Comparison of ENCODE assay signal across 16 cellular contexts in genomic region chr20:33702861-33703260, GRCh38. TPM values are rescaled to one million over a fixed set of nuclear protein-coding genes. Genes with fewer than 3 reads are reported as not detected.
DNase-seq lines count a peak whose midpoint lies in the region; TF ChIP-seq lines count a peak whose summit lies in the region.
"Had no signal": no experiment of that assay in that cellular context is flagged by ENCODE, and none has a peak within 500 bp of the region (broad histone marks: within the 10 kb centered on the region; RNA-seq: fewer than 3 reads in every experiment).

No MANE protein-coding gene starts in this region.

- in situ Hi-C loops in brain microvascular endothelial cell (cut with HindIII; ENCODE audit: low pct_ligation_motif_present, low sequenced_read_pairs), result no loop called here

- DNase-seq in DMS 273 (lab: John Stamatoyannopoulos, UW; ENCODE audit: unreplicated experiment), result peak; percentile 99
- peak; percentile 99 for DNase-seq in NCI-H2171 treated with DMSO at 0.1 percent for 48 hours (lab: John Stamatoyannopoulos, UW)
- DNase-seq in cerebellar cortex (ENCODE audit: low spot score), result peak; percentile 96
- DNase-seq in myocyte (ENCODE audit: low read depth), result peak; percentile 83
- DNase-seq in activated CD4-positive, alpha-beta T cell treated with anti-CD3 and anti-CD28 coated beads, Interleukin-2, amount 50 U/mL, for 48 hours, result no peak
- DNase-seq in brain microvascular endothelial cell, result no peak
- no peak for DNase-seq in HCEC 1CT
- no peak for DNase-seq in stimulated activated naive CD4-positive, alpha-beta T cell (lab: John Stamatoyannopoulos, UW)
- DNase-seq: effector memory CD8-positive, alpha-beta T cell; IMR-90; mesenchymal stem cell; MV-4-11; NCI-H748 treated with DMSO at 0.1 percent for 48 hours; SJCRH30; spleen had no signal

- H3K36me3 ChIP-seq in brain microvascular endothelial cell (replicated peaks), result no peaks in the 10 kb centered on the region
- H3K36me3 ChIP-seq: breast epithelium had no signal

- no peaks in the 10 kb centered on the region for H3K27me3 ChIP-seq in brain microvascular endothelial cell (replicated peaks)
- H3K27me3 ChIP-seq: breast epithelium, SJCRH30, spleen had no signal

- H3K4me3 ChIP-seq in brain microvascular endothelial cell (ENCODE audit: low read depth, low read length), result no peak overlapping the region
- H3K4me3 ChIP-seq: breast epithelium, SJCRH30, spleen had no signal

- no peak overlapping the region for H3K27ac ChIP-seq in brain microvascular endothelial cell
- H3K27ac ChIP-seq: breast epithelium, SJCRH30, spleen had no signal

- TF ChIP-seq CTCF in brain microvascular endothelial cell (IDR thresholded peaks at IDR 0.05; ENCODE audit: low read depth, low read length, missing control alignments), result no peak

RNA-seq across cellular contexts. Expression of gene E2F1, which starts 16.7 kb away (rescaled TPM):
- 4.3 and 6.0 TPM in 2 replicates for total RNA-seq in myocyte
- polyA plus RNA-seq in myocyte (2012), result 3.8 TPM

RNA-seq across cellular contexts. Expression of gene PXMP4, which starts 17.2 kb away (rescaled TPM):
- 4.8 and 6.4 TPM in 2 replicates for total RNA-seq in myocyte
- 8.6 TPM for polyA plus RNA-seq in myocyte (2012)

RNA-seq across cellular contexts. Expression of gene NECAB3, which starts 28.6 kb away (rescaled TPM):
- total RNA-seq in myocyte, result 186 and 221 TPM in 2 replicates
- polyA plus RNA-seq in myocyte (2012), result 62.3 TPM

RNA-seq across cellular contexts. Expression of gene ZNF341, which starts 28.9 kb away (rescaled TPM):
- total RNA-seq in myocyte, result 1.8 and 2.0 TPM in 2 replicates
- polyA plus RNA-seq in myocyte (2012), result 2.4 TPM

RNA-seq across cellular contexts. Expression of gene ACTL10, which starts 36.1 kb away (rescaled TPM):
- total RNA-seq in myocyte, result 0.10 TPM in 1 of 2 replicates, not detected in the other
- 0.52 TPM for polyA plus RNA-seq in myocyte (2012)

Comparison
In these comparisons a context has a peak if more than half of its experiments do, and no peak if none do; other contexts are left out.
1. DNase-seq: peak in DMS 273 (single experiment), NCI-H2171 treated with DMSO at 0.1 percent for 48 hours (single experiment), cerebellar cortex (single experiment) and myocyte (single experiment); none in activated CD4-positive, alpha-beta T cell treated with anti-CD3 and anti-CD28 coated beads, Interleukin-2, amount 50 U/mL, for 48 hours (0 of 2), brain microvascular endothelial cell (single experiment), HCEC 1CT (single experiment) and stimulated activated naive CD4-positive, alpha-beta T cell (0 of 6).